Comparison of ENCODE assay signal across 16 cellular contexts in genomic region chr6:143159001-143159400, GRCh38.
"Had no signal": no experiment of that assay in that cellular context is flagged by ENCODE, and none has a peak within 500 bp of the region (broad histone marks: within the 10 kb centered on the region; RNA-seq: fewer than 3 reads in every experiment).

No MANE protein-coding gene starts in this region.

- DNase-seq: activated CD4-positive, alpha-beta T cell treated with anti-CD3 and anti-CD28 coated beads for 1 hour; activated gamma-delta T cell treated with Interleukin-2 at 50 U/mL for 16 hours; left cardiac atrium; mesendoderm; posterior cingulate gyrus; retina; stimulated activated CD4-positive, alpha-beta T cell treated with anti-CD3 and anti-CD28 coated beads, Interleukin-12 subunit alpha, Interleukin-12 subunit beta, amount 100 ng/mL, for 4 hours; stimulated activated CD4-positive, alpha-beta T cell treated with anti-CD3 and anti-CD28 coated beads, Interleukin-2, amount 100 ng/mL, for 24 hours; stimulated activated naive CD8-positive, alpha-beta T cell treated with anti-CD3 and anti-CD28 coated beads, Interleukin-15, amount 100 ng/mL, for 72 hours; transverse colon; uterus; WERI-Rb-1 had no signal

- H3K9me3 ChIP-seq: neutrophil, suprapubic skin, transverse colon, uterus had no signal

- H3K27me3 ChIP-seq: cardiac muscle cell, neutrophil, suprapubic skin, transverse colon, uterus had no signal

- H3K36me3 ChIP-seq: cardiac muscle cell, neutrophil, suprapubic skin, transverse colon, uterus, WERI-Rb-1 had no signal

- H3K4me3 ChIP-seq: cardiac muscle cell, suprapubic skin, transverse colon, uterus had no signal

- H3K27ac ChIP-seq: cardiac muscle cell, neutrophil, suprapubic skin, transverse colon, uterus, WERI-Rb-1 had no signal

- ATAC-seq: left cardiac atrium; natural killer cell treated with Interleukin-12 subunit alpha and Interleukin-12 subunit beta and Interleukin-15 and Interleukin-18, amount 100 ng/mL, for 72 hours; stimulated activated naive CD8-positive, alpha-beta T cell treated with anti-CD3 and anti-CD28 coated beads, Interleukin-15, amount 100 ng/mL, for 72 hours had no signal

- H3K4me1 ChIP-seq: transverse colon, uterus had no signal
